In genomic region chr1:202788800-202789199, GRCh38 we compare ENCODE assay signal across 20 cellular contexts. TPM values are rescaled to one million over a fixed set of nuclear protein-coding genes. Genes with fewer than 3 reads are reported as not detected.
DNase-seq lines count a peak whose midpoint lies in the region; ATAC-seq, FAIRE-seq and TF ChIP-seq lines count a peak whose summit lies in the region.
"Had no signal": no experiment of that assay in that cellular context is flagged by ENCODE, and none has a peak within 500 bp of the region (broad histone marks: within the 10 kb centered on the region; RNA-seq: fewer than 3 reads in every experiment).

No MANE protein-coding gene starts in this region.

- H3K4me3 Mint-ChIP-seq in Caco-2 (ENCODE audit: unreplicated experiment) = peak overlapping the region; percentile 6
- no peak overlapping the region for H3K4me3 Mint-ChIP-seq in activated T-helper 17 cell treated with anti-CD3 and anti-CD28 coated beads, Interleukin-2, amount 50 U/mL, for 72 hours
- H3K4me3 Mint-ChIP-seq: CD4-positive, alpha-beta memory T cell had no signal

- no peaks in the 10 kb centered on the region for H3K27me3 Mint-ChIP-seq in Caco-2 (ENCODE audit: insufficient read depth, unreplicated experiment)
- H3K27me3 Mint-ChIP-seq in activated T-helper 17 cell treated with anti-CD3 and anti-CD28 coated beads, Interleukin-2, amount 50 U/mL, for 72 hours = no peaks in the 10 kb centered on the region
- H3K27me3 Mint-ChIP-seq: CD4-positive, alpha-beta memory T cell had no signal

- peaks cover 10% of the 10 kb centered on the region for H3K79me2 ChIP-seq in trophoblast cell (ENCODE audit: control insufficient read depth, insufficient read depth, low read length, poor library complexity)

- no peak overlapping the region for H3K4me2 ChIP-seq in trophoblast cell (ENCODE audit: low read length)

- TF ChIP-seq RAD21 in liver (IDR thresholded peaks at IDR 0.05) = no peak

- no TSS peak for BruUV-seq in Caco-2 (replicated peaks; lab: Mats Ljungman, UMichigan)

- no peak overlapping the region for H2BK5ac ChIP-seq in trophoblast cell (ENCODE audit: low read depth, low read length, poor library complexity)

- no peak overlapping the region for H4K91ac ChIP-seq in trophoblast cell (ENCODE audit: low read depth, low read length)

- H3K9ac ChIP-seq in liver (ENCODE audit: low read depth in 1 of 2, low read length in 2 of 2) = no peak overlapping the region
- H3K9ac ChIP-seq in trophoblast cell (ENCODE audit: low read length) = no peak overlapping the region

- no peak overlapping the region for H2AFZ ChIP-seq in trophoblast cell (ENCODE audit: insufficient read depth, low read length, poor library complexity)

- TF ChIP-seq CTCF in Caco-2 (IDR thresholded peaks at IDR 0.05; ENCODE audit: insufficient read depth in 1 of 2, low read depth in 1 of 2, low read length in 1 of 2, severe bottlenecking in 1 of 2, unreplicated experiment in 1 of 2) (no peak), liver (IDR thresholded peaks at IDR 0.05; ENCODE audit: low read depth, low read length, missing input control) (no peak)

- FAIRE-seq in frontal cortex (lab: Jason Lieb, UNC) = no peak
- FAIRE-seq: A204.1, GM12891 had no signal

- intact Hi-C loops in Caco-2 (cut with micrococcal nuclease; ENCODE audit: unreplicated experiment) = no loop called here

- H2BK12ac ChIP-seq in trophoblast cell (ENCODE audit: low read length) = no peak overlapping the region

- H3K27ac ChIP-seq in liver (ENCODE audit: low read depth in 1 of 2, low read length in 2 of 2) = no peak overlapping the region
- H3K27ac ChIP-seq in trophoblast cell (ENCODE audit: low read depth, low read length) = no peak overlapping the region

- no peak overlapping the region for H3K23ac ChIP-seq in trophoblast cell (ENCODE audit: low read length)

- POLR2A ChIA-PET in Caco-2 (lab: Charles Lee) = interaction anchor here (0.5 kb wide), 1 partner anchor 218 kb away, joined by 3 read pairs; the partner anchor contains the start of gene TMEM183A

- no peak overlapping the region for H3K18ac ChIP-seq in trophoblast cell (ENCODE audit: low read length)

- H3K4me1 Mint-ChIP-seq in Caco-2 (ENCODE audit: low read depth, unreplicated experiment) = peaks cover 25% of the 10 kb centered on the region
- peaks cover 19% of the 10 kb centered on the region for H3K4me1 Mint-ChIP-seq in activated T-helper 17 cell treated with anti-CD3 and anti-CD28 coated beads, Interleukin-2, amount 50 U/mL, for 72 hours

- no peaks in the 10 kb centered on the region for H3K9me3 ChIP-seq in Caco-2
- H3K9me3 ChIP-seq in liver (ENCODE audit: control insufficient read depth in 4 of 4, low read length in 3 of 4) = no peaks in the 10 kb centered on the region
- H3K9me3 ChIP-seq in trophoblast cell (ENCODE audit: insufficient read depth, low read depth, low read length) = no peaks in the 10 kb centered on the region

- no peaks in the 10 kb centered on the region for H3K27me3 ChIP-seq in Caco-2 (replicated peaks; ENCODE audit: control insufficient read depth, insufficient read depth, low read length)
- no peaks in the 10 kb centered on the region for H3K27me3 ChIP-seq in liver (ENCODE audit: control insufficient read depth in 4 of 4, insufficient read depth in 4 of 4, low read length in 3 of 4)
- no peaks in the 10 kb centered on the region for H3K27me3 ChIP-seq in trophoblast cell (ENCODE audit: insufficient read depth, low read length)

- DNase-seq in Caco-2 (peak in 1 of 2 experiments; percentile 7), trophoblast cell (no peak), frontal cortex (ENCODE audit: low spot score in 2 of 2) (no peak), NCI-H1092 treated with DMSO at 0.1 percent for 48 hours (lab: John Stamatoyannopoulos, UW) (no peak)
- DNase-seq in activated CD4-positive, alpha-beta T cell treated with anti-CD3 and anti-CD28 coated beads, Interleukin-2, amount 50 U/mL, for 4 hours = no peak
- DNase-seq: Calu3; CD4-positive, alpha-beta memory T cell; DMS53; GOT3; Kasumi-1; MM.1S; NCI-H1105; NCI-H510A treated with DMSO at 0.1 percent for 48 hours; NCI-H774; OCI-M1; SHP77 had no signal

- no peak for ATAC-seq in activated T-helper 17 cell treated with anti-CD3 and anti-CD28 coated beads, Interleukin-2, amount 50 U/mL, for 72 hours (replicated peaks)

- no peaks in the 10 kb centered on the region for H3K9me3 Mint-ChIP-seq in Caco-2 (ENCODE audit: unreplicated experiment)
- no peaks in the 10 kb centered on the region for H3K9me3 Mint-ChIP-seq in activated T-helper 17 cell treated with anti-CD3 and anti-CD28 coated beads, Interleukin-2, amount 50 U/mL, for 72 hours
- H3K9me3 Mint-ChIP-seq: CD4-positive, alpha-beta memory T cell had no signal

- H2BK120ac ChIP-seq in trophoblast cell (ENCODE audit: insufficient read depth, low read length, poor library complexity) = no peak overlapping the region

- H3K4me1 ChIP-seq in Caco-2 = peaks cover 9% of the 10 kb centered on the region
- H3K4me1 ChIP-seq in liver (ENCODE audit: control insufficient read depth in 4 of 4, insufficient read depth in 4 of 4, low read length in 3 of 4) = peaks cover 0 to 8% (median 4%) of the 10 kb centered on the region in 4 donors
- H3K4me1 ChIP-seq in trophoblast cell (ENCODE audit: control insufficient read depth in 1 of 2, insufficient read depth in 2 of 2, low read length in 2 of 2) = peaks cover 3 to 4% of the 10 kb centered on the region in 2 experiments

- WGBS in liver = 62% methylated on average over 3 of the region's 3 CpGs
- no CpG with 5 or more reads among the region's 3 CpGs for WGBS in trophoblast cell (ENCODE audit: extremely low coverage, insufficient coverage, insufficient read length)

- no peak overlapping the region for H4K12ac ChIP-seq in trophoblast cell (ENCODE audit: low read depth, low read length)

- no peaks in the 10 kb centered on the region for H3K36me3 ChIP-seq in Caco-2 (ENCODE audit: control insufficient read depth, insufficient read depth, low read length)
- H3K36me3 ChIP-seq in liver (ENCODE audit: control insufficient read depth in 4 of 4, insufficient read depth in 3 of 4, low read depth in 1 of 4, low read length in 3 of 4) = no peaks in the 10 kb centered on the region
- peaks cover 0 to 3% of the 10 kb centered on the region in 2 experiments for H3K36me3 ChIP-seq in trophoblast cell (ENCODE audit: control insufficient read depth in 1 of 2, insufficient read depth in 2 of 2, low read length in 2 of 2)

- no peak overlapping the region for H3K4me3 ChIP-seq in Caco-2 (ENCODE audit: low read depth, low read length)
- H3K4me3 ChIP-seq in liver (ENCODE audit: low read depth in 1 of 3, low read length in 3 of 3) = no peak overlapping the region
- no peak overlapping the region for H3K4me3 ChIP-seq in trophoblast cell (ENCODE audit: low read depth, low read length)

- CTCF ChIA-PET in Caco-2 (lab: Charles Lee) = interaction anchor here (1.0 kb wide), 1 partner anchor 8 kb away, joined by 3 read pairs; no protein-coding TSS in a partner anchor

- H2AK5ac ChIP-seq in trophoblast cell (ENCODE audit: low read length) = no peak overlapping the region

- peak overlapping the region; percentile 64 for H3K4ac ChIP-seq in trophoblast cell (ENCODE audit: low read depth, low read length)

- H4K8ac ChIP-seq in trophoblast cell (ENCODE audit: low read depth, low read length) = no peak overlapping the region

- no peak overlapping the region for H3K27ac Mint-ChIP-seq in Caco-2 (ENCODE audit: unreplicated experiment)
- peak overlapping the region; percentile 25 for H3K27ac Mint-ChIP-seq in activated T-helper 17 cell treated with anti-CD3 and anti-CD28 coated beads, Interleukin-2, amount 50 U/mL, for 72 hours

- peaks cover 10% of the 10 kb centered on the region for H3K36me3 Mint-ChIP-seq in Caco-2 (ENCODE audit: insufficient read depth, unreplicated experiment)
- no peaks in the 10 kb centered on the region for H3K36me3 Mint-ChIP-seq in activated T-helper 17 cell treated with anti-CD3 and anti-CD28 coated beads, Interleukin-2, amount 50 U/mL, for 72 hours (ENCODE audit: low read depth)

- H3K79me1 ChIP-seq in trophoblast cell (ENCODE audit: low read length) = no peaks in the 10 kb centered on the region

- no peak overlapping the region for H3K14ac ChIP-seq in trophoblast cell (ENCODE audit: low read length)

TF ChIP-seq in liver, 16 proteins besides CTCF, POLR2A, EP300 and RAD21 (continues in another document):
- no peak for TF ChIP-seq JUND (IDR thresholded peaks at IDR 0.05)
- TF ChIP-seq HNF4G (IDR thresholded peaks at IDR 0.05) = peak; percentile 64
- TF ChIP-seq REST (IDR thresholded peaks at IDR 0.05) = no peak
- peak; percentile 79 to 87 for TF ChIP-seq HNF4A (conservative IDR thresholded peaks at IDR 0.05)

RNA-seq across cellular contexts. Expression of gene KDM5B, which starts 19.4 kb away (rescaled TPM):
- 62.7 and 67.5 TPM in 2 replicates for total RNA-seq in Caco-2 (2022)
- total RNA-seq in activated T-helper 17 cell treated with anti-CD3 and anti-CD28 coated beads, Interleukin-2, amount 50 U/mL, for 72 hours = 100 to 1,000 TPM; 124 to 176 TPM
- total RNA-seq in liver = 10 to 100 TPM; 19.6 to 33.7 TPM
- polyA plus RNA-seq in liver = 10 to 100 TPM in 1 of 2 donors, 1 to 10 TPM in 1; 3.4 to 10.0 TPM
- polyA plus RNA-seq in trophoblast cell (2013) = 64.2 and 64.5 TPM in 2 replicates
- total RNA-seq in frontal cortex = 148 TPM

RNA-seq across cellular contexts. Expression of gene PCAT6, which starts 22.0 kb away (rescaled TPM):
- total RNA-seq in Caco-2 (2022) (1.4 TPM in 1 of 2 replicates, not detected in the other), liver (not detected), frontal cortex (not detected)
- total RNA-seq in activated T-helper 17 cell treated with anti-CD3 and anti-CD28 coated beads, Interleukin-2, amount 50 U/mL, for 72 hours = 1 to 10 TPM; 1.8 to 4.0 TPM
- polyA plus RNA-seq in liver = 1 to 10 TPM in 1 of 2 donors, under 1 TPM in 1; 0.23 to 1.2 TPM
- 14.6 and 15.7 TPM in 2 replicates for polyA plus RNA-seq in trophoblast cell (2013)
- total RNA-seq: CD4-positive, alpha-beta memory T cell had no signal
